Comparison of ENCODE assay signal across 13 cellular contexts in the genomic region with DNA sequence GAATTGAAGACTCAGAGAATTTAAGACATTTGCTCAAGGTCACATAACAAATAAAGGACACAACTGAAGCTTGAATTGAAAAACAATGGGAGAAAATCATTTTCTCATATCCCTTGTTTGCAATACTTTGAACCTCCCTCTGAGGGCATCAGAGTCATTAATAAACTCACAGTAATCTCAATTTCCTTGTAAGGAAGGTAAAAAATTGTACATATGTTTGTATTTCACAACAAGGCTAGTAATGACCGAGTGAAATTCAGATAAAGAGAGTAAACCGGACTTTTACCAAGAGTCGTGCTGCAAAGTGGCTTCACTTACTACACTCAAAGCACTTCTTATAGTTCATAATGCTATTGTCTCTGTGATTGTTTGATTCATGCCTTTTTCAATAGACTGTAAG.
DNase-seq lines count a peak whose midpoint lies in the region; ATAC-seq, FAIRE-seq and TF ChIP-seq lines count a peak whose summit lies in the region.
"Had no signal": no experiment of that assay in that cellular context is flagged by ENCODE, and none has a peak within 500 bp of the region (broad histone marks: within the 10 kb centered on the region; RNA-seq: fewer than 3 reads in every experiment).

No MANE protein-coding gene starts in this region.

- FAIRE-seq in bronchial epithelial cell (lab: Jason Lieb, UNC) (no peak), H54 (lab: Jason Lieb, UNC) (no peak)

- no peak for ATAC-seq in HG02642 (IDR thresholded peaks at IDR 0.05; ENCODE audit: poor library complexity, unreplicated experiment)
- no peak for ATAC-seq in GM21576 (IDR thresholded peaks at IDR 0.05; ENCODE audit: unreplicated experiment)
- ATAC-seq: gastrocnemius medialis, left colon had no signal

- no peak overlapping the region for H3K27ac ChIP-seq in 22Rv1
- H3K27ac ChIP-seq: BLaER1, gastrocnemius medialis had no signal

- TF ChIP-seq CTCF in 22Rv1 (IDR thresholded peaks at IDR 0.05) (0 out of 2 replicates have a peak, but pooled peaks have one; percentile 15), HFFc6 (IDR thresholded peaks at IDR 0.05) (peak; percentile 59), bronchial epithelial cell (IDR thresholded peaks at IDR 0.05; ENCODE audit: insufficient read depth, low read length, severe bottlenecking) (peak; percentile 20)

- H3K4me3 Mint-ChIP-seq in HFFc6 = no peak overlapping the region
- H3K4me3 Mint-ChIP-seq: activated naive CD8-positive, alpha-beta T cell treated with anti-CD3 and anti-CD28 coated beads, Interleukin-2, amount 10 ng/mL, durations not matched to agents 7 days and 5 days had no signal

- no peaks in the 10 kb centered on the region for H3K36me3 ChIP-seq in bronchial epithelial cell (ENCODE audit: control insufficient read depth, insufficient read depth, low read length)
- H3K36me3 ChIP-seq: BLaER1, gastrocnemius medialis had no signal

- no peaks in the 10 kb centered on the region for H3K27me3 ChIP-seq in bronchial epithelial cell (ENCODE audit: control insufficient read depth, insufficient read depth, low read length)
- H3K27me3 ChIP-seq: BLaER1, gastrocnemius medialis had no signal

- no peaks in the 10 kb centered on the region for H3K9me3 Mint-ChIP-seq in HFFc6
- H3K9me3 Mint-ChIP-seq: activated naive CD8-positive, alpha-beta T cell treated with anti-CD3 and anti-CD28 coated beads, Interleukin-2, amount 10 ng/mL, durations not matched to agents 7 days and 5 days had no signal

- no peak for TF ChIP-seq POLR2A in H54 (IDR thresholded peaks at IDR 0.05; ENCODE audit: low read depth, low read length)

- DNase-seq in HFFc6 (peak; percentile 20), bronchial epithelial cell (ENCODE audit: low read depth) (peak; percentile 35), kidney tubule cell (ENCODE audit: low spot score) (peak; percentile 4), NCI-H82 treated with DMSO at 0.1 percent for 48 hours (lab: John Stamatoyannopoulos, UW; ENCODE audit: unreplicated experiment) (no peak), H54 (ENCODE audit: insufficient read length, low spot score) (no peak)
- DNase-seq: activated naive CD8-positive, alpha-beta T cell treated with anti-CD3 and anti-CD28 coated beads, Interleukin-2, amount 10 ng/mL, durations not matched to agents 7 days and 5 days; gastrocnemius medialis; GF-D8; left colon had no signal

- H3K27me3 Mint-ChIP-seq in HFFc6 (ENCODE audit: insufficient read depth) = no peaks in the 10 kb centered on the region
- H3K27me3 Mint-ChIP-seq: activated naive CD8-positive, alpha-beta T cell treated with anti-CD3 and anti-CD28 coated beads, Interleukin-2, amount 10 ng/mL, durations not matched to agents 7 days and 5 days had no signal

- H3K4me1 Mint-ChIP-seq in HFFc6 (ENCODE audit: low read depth) = peaks cover 20% of the 10 kb centered on the region
- H3K4me1 Mint-ChIP-seq: activated naive CD8-positive, alpha-beta T cell treated with anti-CD3 and anti-CD28 coated beads, Interleukin-2, amount 10 ng/mL, durations not matched to agents 7 days and 5 days had no signal

- H3K27ac Mint-ChIP-seq in HFFc6 = no peak overlapping the region
- H3K27ac Mint-ChIP-seq: activated naive CD8-positive, alpha-beta T cell treated with anti-CD3 and anti-CD28 coated beads, Interleukin-2, amount 10 ng/mL, durations not matched to agents 7 days and 5 days had no signal

- H3K4me3 ChIP-seq in bronchial epithelial cell (ENCODE audit: low read depth, low read length) = no peak overlapping the region
- H3K4me3 ChIP-seq: BLaER1, gastrocnemius medialis had no signal

- no peaks in the 10 kb centered on the region for H3K36me3 Mint-ChIP-seq in HFFc6 (ENCODE audit: low read depth)
- H3K36me3 Mint-ChIP-seq: activated naive CD8-positive, alpha-beta T cell treated with anti-CD3 and anti-CD28 coated beads, Interleukin-2, amount 10 ng/mL, durations not matched to agents 7 days and 5 days had no signal

Comparison
In these comparisons a context has a peak if more than half of its experiments do, and no peak if none do; other contexts are left out.
1. DNase-seq: peak in HFFc6 (single experiment), bronchial epithelial cell (single experiment) and kidney tubule cell (single experiment); none in NCI-H82 treated with DMSO at 0.1 percent for 48 hours (single experiment) and H54 (single experiment).
2. Peak in every context shown above with its lines, with median percentiles within 50 percentile points of each other: CTCF ChIP-seq.